In the genomic region with DNA sequence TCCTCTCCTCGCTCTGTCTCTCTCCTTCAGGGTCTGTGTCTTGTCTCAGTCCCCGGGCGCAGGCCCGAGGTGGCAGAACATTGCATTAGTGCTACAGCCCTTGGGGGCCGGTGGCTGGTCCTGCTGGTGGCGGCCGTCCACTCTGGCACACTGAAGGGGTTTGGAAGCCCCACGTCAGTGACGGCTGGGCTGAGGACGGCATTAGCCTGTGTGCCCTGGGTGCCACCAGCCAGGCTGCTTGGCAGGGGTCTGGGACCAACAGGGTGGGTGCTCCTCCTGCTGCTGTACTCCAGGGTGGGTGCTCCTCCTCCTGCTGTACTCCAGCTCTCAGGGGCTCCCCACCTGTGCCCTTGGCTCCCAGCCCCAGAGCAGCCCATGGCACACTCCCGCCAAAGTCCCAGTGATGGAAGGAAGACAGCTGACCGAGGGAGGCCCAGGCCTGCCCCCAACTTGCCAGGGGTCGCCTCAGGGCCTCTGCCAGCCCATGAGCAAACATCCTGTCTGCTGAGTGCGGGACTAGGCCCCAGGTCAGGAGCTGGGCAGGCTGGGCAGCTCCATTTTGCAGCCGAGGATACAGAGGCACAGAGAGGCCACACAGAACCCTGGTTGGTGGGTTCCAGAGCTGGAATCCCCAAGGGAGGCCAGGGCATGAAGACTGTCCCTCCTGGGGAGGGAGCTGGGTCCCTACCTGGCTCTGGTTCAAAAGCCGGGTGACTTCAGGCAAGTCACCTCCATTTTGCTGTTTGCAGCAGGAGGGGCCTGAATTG, we compare ENCODE assay signal across 1 cellular context.
TF ChIP-seq lines count a peak whose summit lies in the region.

No MANE protein-coding gene starts in this region.

TF ChIP-seq in HEK293, 187 proteins besides CTCF, POLR2A, EP300 and RAD21 (continued from another document):
- TF ChIP-seq GLIS2 (tag by site-specific recombination; IDR thresholded peaks at IDR 0.05) = peak; percentile 52; the same call in 1 of the 2 replicates
TF ChIP-seq in HEK293: peak in this region for 1.
